ENCODE assay signal across 35 cellular contexts in the genomic region with DNA sequence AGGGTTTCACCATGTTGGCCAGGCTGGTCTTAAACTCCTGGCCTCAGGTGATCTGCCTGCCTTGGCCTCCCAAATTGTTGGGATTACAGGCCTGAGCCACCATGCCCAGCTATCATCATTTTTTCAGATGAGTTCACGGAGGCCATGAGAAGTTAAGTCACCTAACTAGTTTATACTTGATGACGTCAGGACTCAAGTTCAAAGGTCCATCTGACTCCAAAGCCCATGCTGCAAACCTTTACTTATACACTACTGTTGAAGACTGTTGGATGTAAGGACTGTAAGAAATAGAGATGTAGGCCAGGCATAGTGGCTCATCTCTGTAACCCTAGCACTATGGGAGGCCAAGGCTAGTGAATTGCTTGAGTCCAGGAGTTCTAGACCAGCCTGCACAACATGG.
"Had no signal": no experiment of that assay in that cellular context is flagged by ENCODE, and none has a peak within 500 bp of the region (broad histone marks: within the 10 kb centered on the region; RNA-seq: fewer than 3 reads in every experiment).

No MANE protein-coding gene starts in this region.

- H3K36me3 ChIP-seq: adrenal gland, ascending aorta, brain microvascular endothelial cell, breast epithelium, cardiac muscle cell had no signal

- H3K4me3 ChIP-seq: adrenal gland, ascending aorta, body of pancreas, breast epithelium, cardiac muscle cell had no signal

- FAIRE-seq: astrocyte, bronchial epithelial cell had no signal

- H3K4me1 ChIP-seq: adrenal gland, ascending aorta, body of pancreas, breast epithelium had no signal

- DNase-seq: activated effector memory CD4-positive, alpha-beta T cell treated with anti-CD3 and anti-CD28 coated beads, Interleukin-2, amount 50 U/mL, for 16 hours; activated effector memory CD4-positive, alpha-beta T cell treated with Interleukin-2 at 50 U/mL for 16 hours; activated gamma-delta T cell; activated gamma-delta T cell treated with Interleukin-2 at 50 U/mL for 16 hours; activated naive CD4-positive, alpha-beta T cell; activated naive CD4-positive, alpha-beta T cell treated with anti-CD3 and anti-CD28 coated beads for 36 hours; activated naive CD4-positive, alpha-beta T cell treated with anti-CD3 and anti-CD28 coated beads, Interleukin-2, amount 10 ng/mL, durations not matched to agents 7 days and 5 days; activated naive CD4-positive, alpha-beta T cell treated with anti-CD3 and anti-CD28 coated beads, Interleukin-2, amount 50 U/mL, for 16 hours; activated naive CD4-positive, alpha-beta T cell treated with Interleukin-2 at 50 U/mL for 16 hours; activated naive CD8-positive, alpha-beta T cell treated with anti-CD3 and anti-CD28 coated beads for 36 hours; activated naive CD8-positive, alpha-beta T cell treated with anti-CD3 and anti-CD28 coated beads, Interleukin-2, amount 10 ng/mL, durations not matched to agents 7 days and 5 days; activated naive CD8-positive, alpha-beta T cell treated with anti-CD3 and anti-CD28 coated beads, Interleukin-2, amount 50 U/mL, for 24 hours; activated T-cell treated with anti-CD3 and anti-CD28 coated beads for 4 hours; activated T-cell treated with anti-CD3 and anti-CD28 coated beads, Interleukin-2, amount 50 U/mL, for 1 hour; activated T-cell treated with anti-CD3 and anti-CD28 coated beads, Interleukin-2, amount 50 U/mL, for 24 hours; activated T-cell treated with anti-CD3 and anti-CD28 coated beads, Interleukin-2, amount 50 U/mL, for 4 hours; activated T-cell treated with anti-CD3 and anti-CD28 coated beads, Interleukin-2, amount 50 U/mL, for 48 hours; activated T-cell treated with anti-CD3 and anti-CD28 coated beads, Interleukin-2, amount 50 U/mL, for 72 hours; adrenal gland; amniotic stem cell; amygdala; anterior cingulate cortex; aorta; body of pancreas; brain microvascular endothelial cell; caudate nucleus; central memory CD4-positive, alpha-beta T cell; cerebellar nuclear complex had no signal

- H3K27ac ChIP-seq: adrenal gland, ascending aorta, body of pancreas, brain microvascular endothelial cell, breast epithelium, cardiac muscle cell had no signal

- ATAC-seq: activated naive CD4-positive, alpha-beta T cell treated with anti-CD3 and anti-CD28 coated beads, Interleukin-2, amount 50 U/mL, for 72 hours; activated naive CD8-positive, alpha-beta T cell treated with anti-CD3 and anti-CD28 coated beads, Interleukin-2, amount 50 U/mL, for 24 hours; activated T-cell treated with anti-CD3 and anti-CD28 coated beads, Interleukin-2, amount 50 U/mL, for 4 hours; activated T-cell treated with anti-CD3 and anti-CD28 coated beads, Interleukin-2, amount 50 U/mL, for 72 hours; activated T-helper 17 cell treated with anti-CD3 and anti-CD28 coated beads, Interleukin-2, amount 50 U/mL, for 72 hours; body of pancreas had no signal

- H3K27me3 ChIP-seq: adrenal gland, ascending aorta, body of pancreas, brain microvascular endothelial cell, breast epithelium, cardiac muscle cell had no signal

- H3K9me3 ChIP-seq: adrenal gland had no signal
